Comparison of ENCODE assay signal across 1 cellular context in genomic region chr6:1068068-1068467, GRCh38.
TF ChIP-seq lines count a peak whose summit lies in the region.

No MANE protein-coding gene starts in this region.

TF ChIP-seq in WTC11, 78 proteins besides CTCF, POLR2A, EP300 and RAD21 (continued from another document):
- TF ChIP-seq E2F1 (CRISPR knock-in tag; IDR thresholded peaks at IDR 0.05) (no peak), NR2C2 (CRISPR knock-in tag; IDR thresholded peaks at IDR 0.05) (no peak), ERG (CRISPR knock-in tag; IDR thresholded peaks at IDR 0.05) (no peak), RELA (CRISPR knock-in tag; IDR thresholded peaks at IDR 0.05; ENCODE audit: borderline replicate concordance) (no peak), MXD4 (CRISPR knock-in tag; IDR thresholded peaks at IDR 0.05; ENCODE audit: borderline replicate concordance) (no peak), ZSCAN18 (CRISPR knock-in tag; IDR thresholded peaks at IDR 0.05) (no peak)
